In the genomic region with DNA sequence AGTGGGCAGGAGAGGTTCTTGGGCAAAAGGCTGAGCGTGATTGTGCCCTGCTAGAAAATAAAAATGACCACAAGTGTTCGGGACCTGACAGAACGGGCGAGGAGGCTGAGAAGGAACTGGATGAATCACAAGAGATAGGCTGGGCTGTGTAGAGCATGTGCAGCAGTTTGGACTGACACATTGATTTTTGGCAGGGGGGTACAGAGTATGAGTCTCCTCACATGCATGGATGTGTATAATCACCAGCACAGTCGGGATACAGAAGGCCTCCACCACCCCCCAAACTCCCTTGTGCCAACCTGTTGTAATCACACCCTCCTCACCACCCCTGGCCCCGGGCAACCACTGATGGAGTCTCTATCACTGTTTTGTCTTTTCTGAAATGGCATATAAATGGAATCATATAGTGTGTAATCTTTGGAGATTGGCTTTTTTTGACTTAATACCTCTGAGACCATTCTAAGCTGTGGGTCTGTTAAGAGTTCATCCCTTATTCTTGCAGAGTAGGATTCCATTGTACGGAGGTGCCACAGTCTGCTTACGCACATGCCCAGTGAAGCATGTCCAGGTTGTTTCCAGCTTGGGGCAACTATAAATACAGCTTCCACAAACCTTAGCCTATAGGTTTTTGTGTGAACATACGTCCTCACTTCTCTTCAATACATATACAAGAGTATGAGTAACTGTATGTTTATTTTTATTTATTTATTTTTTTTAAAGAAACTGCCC, we compare ENCODE assay signal across 1 cellular context.
TF ChIP-seq lines count a peak whose summit lies in the region.

No MANE protein-coding gene starts in this region.

TF ChIP-seq in H1, 55 proteins besides CTCF, POLR2A, EP300 and RAD21:
- TF ChIP-seq CHD2 (IDR thresholded peaks at IDR 0.05; ENCODE audit: low read length) (no peak), SIN3A (conservative IDR thresholded peaks at IDR 0.05 in 1 of 2, IDR thresholded peaks at IDR 0.05 in 1 of 2; ENCODE audit: low read depth in 1 of 2, low read length in 2 of 2) (no peak), TEAD4 (IDR thresholded peaks at IDR 0.05; ENCODE audit: low read depth, low read length) (no peak), POU5F1 (IDR thresholded peaks at IDR 0.05; ENCODE audit: low read depth, low read length) (no peak)
- TF ChIP-seq, protein P1, sequence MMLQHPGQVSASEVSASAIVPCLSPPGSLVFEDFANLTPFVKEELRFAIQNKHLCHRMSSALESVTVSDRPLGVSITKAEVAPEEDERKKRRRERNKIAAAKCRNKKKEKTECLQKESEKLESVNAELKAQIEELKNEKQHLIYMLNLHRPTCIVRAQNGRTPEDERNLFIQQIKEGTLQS (IDR thresholded peaks at IDR 0.05; ENCODE audit: insufficient read depth, low read depth, low read length) = no peak
